Comparison of ENCODE assay signal across 9 cellular contexts in genomic region chr2:60674524-60675165, GRCh38.
DNase-seq lines count a peak whose midpoint lies in the region; ATAC-seq and TF ChIP-seq lines count a peak whose summit lies in the region.
"Had no signal": no experiment of that assay in that cellular context is flagged by ENCODE, and none has a peak within 500 bp of the region (broad histone marks: within the 10 kb centered on the region; RNA-seq: fewer than 3 reads in every experiment).

No MANE protein-coding gene starts in this region.

- H3K36me3 ChIP-seq in H7 (replicated peaks; ENCODE audit: control insufficient read depth, insufficient read depth, low read length): no peaks in the 10 kb centered on the region
- no peaks in the 10 kb centered on the region for H3K36me3 ChIP-seq in thyroid gland

- 21 to 24% methylated on average over 9 of the region's 9 CpGs for WGBS in thyroid gland, 2 donors

- H3K36me3 Mint-ChIP-seq in activated T-helper 2 cell treated with anti-CD3 and anti-CD28 coated beads, Interferon-gamma antibody, Interleukin-2, Interleukin-4, amounts not matched to agents 10 μg/mL and 5 μg/mL and 100 μg/mL, durations not matched to agents 14 hours and 24 hours and 36 hours (ENCODE audit: low read depth): no peaks in the 10 kb centered on the region

- H3K27ac Mint-ChIP-seq in activated T-helper 2 cell treated with anti-CD3 and anti-CD28 coated beads, Interferon-gamma antibody, Interleukin-2, Interleukin-4, amounts not matched to agents 10 μg/mL and 5 μg/mL and 100 μg/mL, durations not matched to agents 14 hours and 24 hours and 36 hours: no peak overlapping the region

- TF ChIP-seq CTCF in LNCaP clone FGC (IDR thresholded peaks at IDR 0.05; ENCODE audit: control insufficient read depth, extremely low read depth, insufficient read depth): peak; percentile 86
- TF ChIP-seq CTCF in RWPE1 (conservative IDR thresholded peaks at IDR 0.05; ENCODE audit: low read depth): peak; percentile 96
- peak; percentile 86 for TF ChIP-seq CTCF in foreskin keratinocyte (conservative IDR thresholded peaks at IDR 0.05)
- TF ChIP-seq CTCF in omental fat pad (IDR thresholded peaks at IDR 0.05): peak in 1 of 3 donors; percentile 23
- TF ChIP-seq CTCF in thyroid gland (IDR thresholded peaks at IDR 0.05): peak; percentile 37 to 95 (median 65)

- TF ChIP-seq POLR2A in thyroid gland (IDR thresholded peaks at IDR 0.05): no peak

- no peak overlapping the region for H3K4me3 ChIP-seq in H7 (ENCODE audit: insufficient read depth, low read depth, low read length)
- H3K4me3 ChIP-seq in LNCaP clone FGC (ENCODE audit: low read depth, low read length): no peak overlapping the region
- H3K4me3 ChIP-seq in thyroid gland (replicated peaks in 1 of 3): no peak overlapping the region
- H3K4me3 ChIP-seq: skin epidermis had no signal

- no peaks in the 10 kb centered on the region for H3K9me3 Mint-ChIP-seq in activated T-helper 2 cell treated with anti-CD3 and anti-CD28 coated beads, Interferon-gamma antibody, Interleukin-2, Interleukin-4, amounts not matched to agents 10 μg/mL and 5 μg/mL and 100 μg/mL, durations not matched to agents 14 hours and 24 hours and 36 hours

- H3K4me3 Mint-ChIP-seq in activated T-helper 2 cell treated with anti-CD3 and anti-CD28 coated beads, Interferon-gamma antibody, Interleukin-2, Interleukin-4, amounts not matched to agents 10 μg/mL and 5 μg/mL and 100 μg/mL, durations not matched to agents 14 hours and 24 hours and 36 hours (ENCODE audit: low read depth): no peak overlapping the region

- DNase-seq in GM03348 (ENCODE audit: low spot score) (peak; percentile 92), H7 (peak; percentile 87), LNCaP clone FGC (ENCODE audit: low read depth) (no peak), RWPE1 (ENCODE audit: low spot score) (peak; percentile 81), foreskin keratinocyte (peak; percentile 9 to 36), omental fat pad (ENCODE audit: low spot score) (peak; percentile 78), thyroid gland (peak; percentile 79 to 87)
- peak; percentile 58 for DNase-seq in activated T-helper 2 cell treated with anti-CD3 and anti-CD28 coated beads, Interferon-gamma antibody, Interleukin-2, Interleukin-4, amounts not matched to agents 10 μg/mL and 5 μg/mL and 100 μg/mL, durations not matched to agents 14 hours and 24 hours and 36 hours (ENCODE audit: low spot score)

- H3K27me3 ChIP-seq in H7 (ENCODE audit: control insufficient read depth, insufficient read depth, low read length): no peaks in the 10 kb centered on the region
- H3K27me3 ChIP-seq in foreskin keratinocyte: peaks cover 21% of the 10 kb centered on the region
- no peaks in the 10 kb centered on the region for H3K27me3 ChIP-seq in thyroid gland

- no peak overlapping the region for H3K27ac ChIP-seq in RWPE1
- no peak overlapping the region for H3K27ac ChIP-seq in foreskin keratinocyte
- no peak overlapping the region for H3K27ac ChIP-seq in thyroid gland
- H3K27ac ChIP-seq: skin epidermis had no signal

- peak; percentile 99 for ATAC-seq in foreskin keratinocyte
- peak; percentile 75 for ATAC-seq in omental fat pad (ENCODE audit: low FRiP score)

- no peaks in the 10 kb centered on the region for H3K9me3 ChIP-seq in thyroid gland

- peaks cover 2% of the 10 kb centered on the region for H3K4me1 Mint-ChIP-seq in activated T-helper 2 cell treated with anti-CD3 and anti-CD28 coated beads, Interferon-gamma antibody, Interleukin-2, Interleukin-4, amounts not matched to agents 10 μg/mL and 5 μg/mL and 100 μg/mL, durations not matched to agents 14 hours and 24 hours and 36 hours (ENCODE audit: low read depth)

- POLR2A ChIA-PET in RWPE1 (lab: Yijun Ruan, JAX; ENCODE audit: low non-redundant PET): no interaction called here

- no peaks in the 10 kb centered on the region for H3K4me1 ChIP-seq in foreskin keratinocyte
- H3K4me1 ChIP-seq in thyroid gland: no peaks in the 10 kb centered on the region

- intact Hi-C loops in activated T-helper 2 cell treated with anti-CD3 and anti-CD28 coated beads, Interferon-gamma antibody, Interleukin-2, Interleukin-4, amounts not matched to agents 10 μg/mL and 5 μg/mL and 100 μg/mL, durations not matched to agents 14 hours and 24 hours and 36 hours (cut with micrococcal nuclease): no loop called here
- intact Hi-C loops in thyroid gland (cut with DNase I): no loop called here

- CTCF ChIA-PET in RWPE1 (lab: Yijun Ruan, JAX): interaction anchor here (0.5 to 2.6 kb wide), 37 partner anchors 9 to 1957 kb away, joined by 3 to 14 read pairs (median 4); no protein-coding TSS in a partner anchor

- H3K27me3 Mint-ChIP-seq in activated T-helper 2 cell treated with anti-CD3 and anti-CD28 coated beads, Interferon-gamma antibody, Interleukin-2, Interleukin-4, amounts not matched to agents 10 μg/mL and 5 μg/mL and 100 μg/mL, durations not matched to agents 14 hours and 24 hours and 36 hours (ENCODE audit: low read depth): peaks cover 2% of the 10 kb centered on the region
